In genomic region chr5:3957658-3958057, GRCh38 we compare ENCODE assay signal across 22 cellular contexts.
"Had no signal": no experiment of that assay in that cellular context is flagged by ENCODE, and none has a peak within 500 bp of the region (broad histone marks: within the 10 kb centered on the region; RNA-seq: fewer than 3 reads in every experiment).

No MANE protein-coding gene starts in this region.

- H3K9ac ChIP-seq: neural progenitor cell had no signal

- H2AFZ ChIP-seq: hepatocyte, neural progenitor cell had no signal

- H3K36me3 ChIP-seq: left ventricle myocardium inferior, neural progenitor cell, pancreas, prostate gland, sigmoid colon, spleen, suprapubic skin, thoracic aorta, tibial artery, vagina had no signal

- H3K4me1 ChIP-seq: left ventricle myocardium inferior, neural progenitor cell, pancreas, prostate gland, sigmoid colon, spleen, suprapubic skin, tibial artery, vagina had no signal

- H3K4me3 ChIP-seq: hepatocyte, left ventricle myocardium inferior, lung, neural progenitor cell, pancreas, prostate gland, sigmoid colon, spleen, suprapubic skin, thoracic aorta, tibial artery, vagina had no signal

- H3K27me3 ChIP-seq: hepatocyte, neural progenitor cell, pancreas, sigmoid colon, spleen, suprapubic skin, tibial artery, vagina had no signal

- H3K4me2 ChIP-seq: hepatocyte, neural progenitor cell had no signal

- ATAC-seq: natural killer cell; pancreas; right cardiac atrium; stimulated activated effector memory CD8-positive, alpha-beta T cell treated with anti-CD3 and anti-CD28 coated beads, Interleukin-12 subunit alpha, Interleukin-12 subunit beta, amount 100 ng/mL, for 72 hours had no signal

- H3K27ac ChIP-seq: hepatocyte, left ventricle myocardium inferior, neural progenitor cell, pancreas, prostate gland, sigmoid colon, spleen, suprapubic skin, thoracic aorta, tibial artery, vagina had no signal

- FAIRE-seq: pancreas, small intestine had no signal

- DNase-seq: islet precursor cell; left ventricle myocardium inferior; naive B cell; natural killer cell; nephron progenitor cell; pancreas; posterior cingulate gyrus; right cardiac atrium; sigmoid colon; small intestine; spleen; stimulated activated CD4-positive, alpha-beta T cell treated with anti-CD3 and anti-CD28 coated beads, Interleukin-4, amount 100 ng/mL, for 24 hours; stimulated activated naive CD4-positive, alpha-beta T cell; tibial artery had no signal

- H3K9me3 ChIP-seq: left ventricle myocardium inferior, pancreas, prostate gland, sigmoid colon, suprapubic skin, thoracic aorta, tibial artery, vagina had no signal
